Comparison of ENCODE assay signal across 1 cellular context in genomic region chr22:38202437-38203089, GRCh38.
TF ChIP-seq lines count a peak whose summit lies in the region.

No MANE protein-coding gene starts in this region.

TF ChIP-seq in HepG2, 621 proteins besides CTCF, POLR2A, EP300 and RAD21 (continued from another document and continues in another):
- TF ChIP-seq ZNF564 (CRISPR knock-in tag; IDR thresholded peaks at IDR 0.05) = 0 out of 2 replicates have a peak, but pooled peaks have one; percentile 29
- TF ChIP-seq ZNF746 (CRISPR knock-in tag; IDR thresholded peaks at IDR 0.05) = no peak
- no peak for TF ChIP-seq HMGXB3 (CRISPR knock-in tag; IDR thresholded peaks at IDR 0.05; ENCODE audit: borderline replicate concordance)
- peak; percentile 74 for TF ChIP-seq ZNF646 (CRISPR knock-in tag; IDR thresholded peaks at IDR 0.05)
- 0 out of 2 replicates have a peak, but pooled peaks have one; percentile 11 for TF ChIP-seq TFDP1 (CRISPR knock-in tag; IDR thresholded peaks at IDR 0.05; ENCODE audit: borderline replicate concordance)
- TF ChIP-seq ZC3H4 (CRISPR knock-in tag; IDR thresholded peaks at IDR 0.05; ENCODE audit: borderline replicate concordance) = no peak
- no peak for TF ChIP-seq KAT8 (CRISPR knock-in tag; IDR thresholded peaks at IDR 0.05)
- TF ChIP-seq NCOA1 (CRISPR knock-in tag; IDR thresholded peaks at IDR 0.05) = no peak
- TF ChIP-seq PRDM15 (CRISPR knock-in tag; IDR thresholded peaks at IDR 0.05) = no peak; the same call in 1 of the 2 replicates
- TF ChIP-seq ZNF883 (CRISPR knock-in tag; IDR thresholded peaks at IDR 0.05; ENCODE audit: not compliant biosample characterization) = no peak
- TF ChIP-seq ZBTB42 (CRISPR knock-in tag; IDR thresholded peaks at IDR 0.05) = no peak
- peak; percentile 66; the same call in 1 of the 2 replicates for TF ChIP-seq SNAPC4 (CRISPR knock-in tag; IDR thresholded peaks at IDR 0.05)
- TF ChIP-seq ZGPAT (CRISPR knock-in tag; IDR thresholded peaks at IDR 0.05) = 0 out of 2 replicates have a peak, but pooled peaks have one; percentile 4
- TF ChIP-seq ZNF589 (CRISPR knock-in tag; conservative IDR thresholded peaks at IDR 0.05) = no peak
- TF ChIP-seq THYN1 (CRISPR knock-in tag; IDR thresholded peaks at IDR 0.05; ENCODE audit: borderline replicate concordance, low read depth) = no peak
- no peak for TF ChIP-seq ZNF251 (CRISPR knock-in tag; IDR thresholded peaks at IDR 0.05)
- TF ChIP-seq ZNF510 (CRISPR knock-in tag; IDR thresholded peaks at IDR 0.05; ENCODE audit: low read depth) = 0 out of 2 replicates have a peak, but pooled peaks have one; percentile 66
- peak; percentile 81 for TF ChIP-seq YEATS4 (CRISPR knock-in tag; IDR thresholded peaks at IDR 0.05; ENCODE audit: borderline replicate concordance)
- TF ChIP-seq MTERF4 (CRISPR knock-in tag; IDR thresholded peaks at IDR 0.05) = peak; percentile 97
- TF ChIP-seq ZBTB1 (CRISPR knock-in tag; IDR thresholded peaks at IDR 0.05; ENCODE audit: borderline replicate concordance) = no peak
- peak; percentile 73; the same call in 1 of the 2 replicates for TF ChIP-seq CHCHD3 (CRISPR knock-in tag; IDR thresholded peaks at IDR 0.05)
- TF ChIP-seq NKX3-1 (CRISPR knock-in tag; IDR thresholded peaks at IDR 0.05) = no peak
- TF ChIP-seq SAP130 (CRISPR knock-in tag; IDR thresholded peaks at IDR 0.05; ENCODE audit: low read depth) = peak; percentile 68
- TF ChIP-seq ZIK1 (CRISPR knock-in tag; IDR thresholded peaks at IDR 0.05; ENCODE audit: borderline replicate concordance, low read depth) = 0 out of 2 replicates have a peak, but pooled peaks have one; percentile 9
- TF ChIP-seq ZNF556 (CRISPR knock-in tag; IDR thresholded peaks at IDR 0.05; ENCODE audit: borderline replicate concordance) = 0 out of 2 replicates have a peak, but pooled peaks have one; percentile 8
- no peak for TF ChIP-seq ZNF451 (CRISPR knock-in tag; IDR thresholded peaks at IDR 0.05)
- no peak for TF ChIP-seq FUBP1 (CRISPR knock-in tag; IDR thresholded peaks at IDR 0.05; ENCODE audit: borderline replicate concordance)
